ENCODE assay signal across 1 cellular context in genomic region chr12:68442276-68442972, GRCh38.
TF ChIP-seq lines count a peak whose summit lies in the region.

No MANE protein-coding gene starts in this region.

TF ChIP-seq in GM12878, 131 proteins besides CTCF, POLR2A, EP300 and RAD21:
- TF ChIP-seq BMI1 (IDR thresholded peaks at IDR 0.05; ENCODE audit: borderline replicate concordance) (0 out of 2 replicates have a peak, but pooled peaks have one; percentile 37), ATF7 (IDR thresholded peaks at IDR 0.05; ENCODE audit: low read depth) (peak; percentile 47; the same call in 1 of the 2 replicates), BHLHE40 (IDR thresholded peaks at IDR 0.05; ENCODE audit: borderline replicate concordance in 1 of 2, low read depth in 2 of 2, low read length in 1 of 2) (0 out of 4 replicates have a peak, but pooled peaks of 1 of the 2 experiments have one; percentile 4), RELB (IDR thresholded peaks at IDR 0.05; ENCODE audit: low read depth) (peak; percentile 96), IKZF1 (conservative IDR thresholded peaks at IDR 0.05) (peak; percentile 68), NR2F1 (conservative IDR thresholded peaks at IDR 0.05) (0 out of 2 replicates have a peak, but pooled peaks have one; percentile 26), IKZF2 (IDR thresholded peaks at IDR 0.05) (peak; percentile 81 to 83; a peak in 2 of 4 replicates), SKIL (IDR thresholded peaks at IDR 0.05; ENCODE audit: low read depth, poor library complexity, severe bottlenecking) (peak; percentile 51), MTA2 (IDR thresholded peaks at IDR 0.05; ENCODE audit: low read depth) (peak; percentile 57; the same call in 1 of the 2 replicates), NKRF (conservative IDR thresholded peaks at IDR 0.05) (0 out of 2 replicates have a peak, but pooled peaks have one; percentile 20)
